Comparison of ENCODE assay signal across 8 cellular contexts in the genomic region with DNA sequence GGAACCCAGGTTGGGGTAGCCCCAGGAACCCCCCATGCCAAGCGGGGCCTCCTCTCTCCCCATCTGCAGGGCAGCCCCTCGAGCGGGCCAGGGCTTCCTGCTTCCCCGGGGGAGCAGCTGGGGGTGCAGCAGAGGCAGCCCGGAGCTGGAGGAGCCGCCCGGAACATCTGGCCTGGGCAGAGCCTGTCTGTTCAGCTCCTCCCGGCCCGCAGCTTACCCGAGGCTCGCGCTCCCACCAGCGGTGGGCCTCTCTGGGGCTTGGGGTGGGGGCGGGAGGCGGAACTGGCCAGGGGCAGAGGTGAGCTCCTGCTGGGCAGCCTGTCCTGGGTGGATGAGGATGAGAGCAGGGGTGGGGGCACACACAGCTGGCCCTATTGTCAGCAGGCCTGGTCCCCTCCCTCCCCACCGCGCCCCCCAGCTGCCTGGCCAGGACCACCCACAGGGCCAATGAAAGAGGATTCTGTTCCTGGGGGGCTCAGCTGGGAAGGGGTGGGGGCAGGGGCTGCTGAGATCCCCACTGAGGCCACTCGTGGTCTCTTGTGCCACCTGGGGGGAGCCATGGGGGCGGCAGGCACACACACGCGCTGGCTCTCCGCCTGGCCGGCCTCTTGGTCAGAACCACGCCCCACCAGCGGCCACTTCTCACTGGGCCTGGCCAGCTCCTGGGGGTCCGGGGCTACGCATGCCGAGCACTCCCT. TPM values are rescaled to one million over a fixed set of nuclear protein-coding genes. Genes with fewer than 3 reads are reported as not detected.
DNase-seq lines count a peak whose midpoint lies in the region; ATAC-seq and TF ChIP-seq lines count a peak whose summit lies in the region.

No MANE protein-coding gene starts in this region.

- 77 to 88% methylated on average over 4 to 28 of the region's 28 CpGs for WGBS in endodermal cell (ENCODE audit: insufficient coverage in 1 of 2, insufficient read length in 1 of 2), 2 experiments

- intact Hi-C loops in posterior cingulate gyrus (cut with DNase I): loop anchor here (5.0 kb wide), 1 partner anchor 43 kb away; no protein-coding TSS in a partner anchor

- H3K4me3 Mint-ChIP-seq in endodermal cell: no peak overlapping the region
- H3K4me3 Mint-ChIP-seq in stimulated activated memory B cell treated with anti-CD40 and anti-IgM and Interleukin-4, amounts not matched to agents 10 μg/mL and 1 μg/mL and 100 μg/mL, for 72 hours: no peak overlapping the region

- no peak overlapping the region for H3K4me3 ChIP-seq in endodermal cell (ENCODE audit: low read length)

- H3K9me3 Mint-ChIP-seq in endodermal cell: no peaks in the 10 kb centered on the region
- no peaks in the 10 kb centered on the region for H3K9me3 Mint-ChIP-seq in stimulated activated memory B cell treated with anti-CD40 and anti-IgM and Interleukin-4, amounts not matched to agents 10 μg/mL and 1 μg/mL and 100 μg/mL, for 72 hours

- no peak for ATAC-seq in HG02610 (IDR thresholded peaks at IDR 0.05; ENCODE audit: unreplicated experiment)
- ATAC-seq in stimulated activated memory B cell treated with anti-CD40 and anti-IgM and Interleukin-4, amounts not matched to agents 10 μg/mL and 1 μg/mL and 100 μg/mL, for 72 hours: no peak

- no peaks in the 10 kb centered on the region for H3K27me3 Mint-ChIP-seq in endodermal cell (ENCODE audit: insufficient read depth)
- H3K27me3 Mint-ChIP-seq in stimulated activated memory B cell treated with anti-CD40 and anti-IgM and Interleukin-4, amounts not matched to agents 10 μg/mL and 1 μg/mL and 100 μg/mL, for 72 hours: peaks cover 55% of the 10 kb centered on the region

- H3K27ac Mint-ChIP-seq in endodermal cell: no peak overlapping the region
- H3K27ac Mint-ChIP-seq in stimulated activated memory B cell treated with anti-CD40 and anti-IgM and Interleukin-4, amounts not matched to agents 10 μg/mL and 1 μg/mL and 100 μg/mL, for 72 hours: no peak overlapping the region

- no peaks in the 10 kb centered on the region for H3K27me3 ChIP-seq in endodermal cell (ENCODE audit: control insufficient read depth, insufficient read depth, low read length, poor library complexity, severe bottlenecking)

- no peaks in the 10 kb centered on the region for H3K4me1 ChIP-seq in endodermal cell (ENCODE audit: control insufficient read depth, insufficient read depth, low read length)

- no peak overlapping the region for H3K27ac ChIP-seq in endodermal cell (ENCODE audit: low read depth, low read length)

- H3K9me3 ChIP-seq in endodermal cell (ENCODE audit: control insufficient read depth, low read length): no peaks in the 10 kb centered on the region

- H3K36me3 ChIP-seq in endodermal cell (ENCODE audit: control insufficient read depth, insufficient read depth, low read length): no peaks in the 10 kb centered on the region

- H3K4me1 Mint-ChIP-seq in endodermal cell: no peaks in the 10 kb centered on the region
- H3K4me1 Mint-ChIP-seq in stimulated activated memory B cell treated with anti-CD40 and anti-IgM and Interleukin-4, amounts not matched to agents 10 μg/mL and 1 μg/mL and 100 μg/mL, for 72 hours: peaks cover 9% of the 10 kb centered on the region

- TF ChIP-seq CTCF in endodermal cell (conservative IDR thresholded peaks at IDR 0.05): peak; percentile 26

- no peaks in the 10 kb centered on the region for H3K36me3 Mint-ChIP-seq in endodermal cell (ENCODE audit: low read depth)
- no peaks in the 10 kb centered on the region for H3K36me3 Mint-ChIP-seq in stimulated activated memory B cell treated with anti-CD40 and anti-IgM and Interleukin-4, amounts not matched to agents 10 μg/mL and 1 μg/mL and 100 μg/mL, for 72 hours

- DNase-seq in GM03348 (ENCODE audit: low spot score): peak; percentile 56
- peak; percentile 70 to 81 for DNase-seq in NCI-H524 (lab: John Stamatoyannopoulos, UW)
- DNase-seq in endodermal cell: peak; percentile 74
- DNase-seq in posterior cingulate gyrus: peak in 6 of 10 donors; percentile 27 to 92 (median 56)
- no peak for DNase-seq in activated CD8-positive, alpha-beta memory T cell treated with anti-CD3 and anti-CD28 coated beads, Interleukin-2, amount 50 U/mL, for 4 hours
- DNase-seq in iPS-NIHi7 (ENCODE audit: extremely low spot score): no peak

- H3K9ac ChIP-seq in endodermal cell (ENCODE audit: extremely low read depth, low read length, poor library complexity, severe bottlenecking): no peak overlapping the region

RNA-seq across cellular contexts. Expression of a gene that starts 34.7 kb away (rescaled TPM):
- 10 to 100 TPM; 63.9 to 78.1 TPM for total RNA-seq in endodermal cell
- 40.3 TPM for polyA plus RNA-seq in endodermal cell (2013, experiment 1 of 2)
- 37.2 TPM for polyA plus RNA-seq in endodermal cell (2013, experiment 2 of 2)

Comparison
In these comparisons a context has a peak if more than half of its experiments do, and no peak if none do; other contexts are left out.
1. DNase-seq: peak in GM03348 (single experiment), NCI-H524 (2 of 2), endodermal cell (single experiment) and posterior cingulate gyrus (6 of 10); none in activated CD8-positive, alpha-beta memory T cell treated with anti-CD3 and anti-CD28 coated beads, Interleukin-2, amount 50 U/mL, for 4 hours (single experiment) and iPS-NIHi7 (single experiment).